12 cellular contexts compared by ENCODE assay signal in genomic region chr11:95093548-95093947, GRCh38. TPM values are rescaled to one million over a fixed set of nuclear protein-coding genes. Genes with fewer than 3 reads are reported as not detected.
DNase-seq lines count a peak whose midpoint lies in the region; ATAC-seq and TF ChIP-seq lines count a peak whose summit lies in the region.
"Had no signal": no experiment of that assay in that cellular context is flagged by ENCODE, and none has a peak within 500 bp of the region (broad histone marks: within the 10 kb centered on the region; RNA-seq: fewer than 3 reads in every experiment).

No MANE protein-coding gene starts in this region.

- no peak for DNase-seq in T-helper 2 cell treated with Interferon-gamma antibody and Interleukin-4, amounts not matched to agents 5 μg/mL and 100 μg/mL, for 36 hours (ENCODE audit: low spot score)
- DNase-seq in T-helper 2 cell (no peak), omental fat pad (ENCODE audit: low spot score) (no peak), mucosa of descending colon (no peak)
- DNase-seq in activated naive CD8-positive, alpha-beta T cell treated with anti-CD3 and anti-CD28 coated beads, Interleukin-2, amount 50 U/mL, for 24 hours = no peak
- DNase-seq in stimulated activated effector memory CD8-positive, alpha-beta T cell treated with anti-CD3 and anti-CD28 coated beads, Interleukin-12 subunit alpha, Interleukin-12 subunit beta, amount 100 ng/mL, for 72 hours (ENCODE audit: low spot score in 2 of 2) = no peak
- DNase-seq: NCI-H510A had no signal

- ATAC-seq in HG03066 (IDR thresholded peaks at IDR 0.05; ENCODE audit: low read depth, unreplicated experiment) = peak; percentile 11
- ATAC-seq in activated naive CD8-positive, alpha-beta T cell treated with anti-CD3 and anti-CD28 coated beads, Interleukin-2, amount 50 U/mL, for 24 hours = no peak
- no peak for ATAC-seq in stimulated activated effector memory CD8-positive, alpha-beta T cell treated with anti-CD3 and anti-CD28 coated beads, Interleukin-12 subunit alpha, Interleukin-12 subunit beta, amount 100 ng/mL, for 72 hours
- ATAC-seq in GM21367 (IDR thresholded peaks at IDR 0.05; ENCODE audit: unreplicated experiment) = no peak
- ATAC-seq in omental fat pad (ENCODE audit: low FRiP score) = no peak
- ATAC-seq in mucosa of descending colon = no peak

- H3K27ac Mint-ChIP-seq in T-helper 2 cell treated with Interferon-gamma antibody and Interleukin-4, amounts not matched to agents 5 μg/mL and 100 μg/mL, for 36 hours = no peak overlapping the region
- peak overlapping the region; percentile 41 for H3K27ac Mint-ChIP-seq in activated naive CD8-positive, alpha-beta T cell treated with anti-CD3 and anti-CD28 coated beads, Interleukin-2, amount 50 U/mL, for 24 hours
- H3K27ac Mint-ChIP-seq in stimulated activated effector memory CD8-positive, alpha-beta T cell treated with anti-CD3 and anti-CD28 coated beads, Interleukin-12 subunit alpha, Interleukin-12 subunit beta, amount 100 ng/mL, for 72 hours = peak overlapping the region; percentile 1
- H3K27ac Mint-ChIP-seq: endodermal cell had no signal

- peak overlapping the region; percentile 50 for H3K4me3 Mint-ChIP-seq in T-helper 2 cell treated with Interferon-gamma antibody and Interleukin-4, amounts not matched to agents 5 μg/mL and 100 μg/mL, for 36 hours
- H3K4me3 Mint-ChIP-seq in activated naive CD8-positive, alpha-beta T cell treated with anti-CD3 and anti-CD28 coated beads, Interleukin-2, amount 50 U/mL, for 24 hours = no peak overlapping the region
- H3K4me3 Mint-ChIP-seq in stimulated activated effector memory CD8-positive, alpha-beta T cell treated with anti-CD3 and anti-CD28 coated beads, Interleukin-12 subunit alpha, Interleukin-12 subunit beta, amount 100 ng/mL, for 72 hours = peak overlapping the region; percentile 20
- H3K4me3 Mint-ChIP-seq: endodermal cell had no signal

- intact Hi-C loops in mucosa of descending colon (cut with DNase I, micrococcal nuclease) = no loop called here

- no peaks in the 10 kb centered on the region for H3K9me3 ChIP-seq in mucosa of descending colon
- H3K9me3 ChIP-seq: prostate gland had no signal

- H3K36me3 ChIP-seq in mucosa of descending colon (ENCODE audit: low read depth) = no peaks in the 10 kb centered on the region
- H3K36me3 ChIP-seq: prostate gland had no signal

- peaks cover 62% of the 10 kb centered on the region for H3K4me1 Mint-ChIP-seq in T-helper 2 cell treated with Interferon-gamma antibody and Interleukin-4, amounts not matched to agents 5 μg/mL and 100 μg/mL, for 36 hours (ENCODE audit: low read depth)
- H3K4me1 Mint-ChIP-seq in activated naive CD8-positive, alpha-beta T cell treated with anti-CD3 and anti-CD28 coated beads, Interleukin-2, amount 50 U/mL, for 24 hours = peaks cover 85% of the 10 kb centered on the region
- peaks cover 85% of the 10 kb centered on the region for H3K4me1 Mint-ChIP-seq in stimulated activated effector memory CD8-positive, alpha-beta T cell treated with anti-CD3 and anti-CD28 coated beads, Interleukin-12 subunit alpha, Interleukin-12 subunit beta, amount 100 ng/mL, for 72 hours

- no peak overlapping the region for H3K4me3 ChIP-seq in mucosa of descending colon
- H3K4me3 ChIP-seq: prostate gland had no signal

- H3K36me3 Mint-ChIP-seq in T-helper 2 cell treated with Interferon-gamma antibody and Interleukin-4, amounts not matched to agents 5 μg/mL and 100 μg/mL, for 36 hours (ENCODE audit: low read depth) = peaks cover 24% of the 10 kb centered on the region
- H3K36me3 Mint-ChIP-seq in activated naive CD8-positive, alpha-beta T cell treated with anti-CD3 and anti-CD28 coated beads, Interleukin-2, amount 50 U/mL, for 24 hours (ENCODE audit: low read depth) = peaks cover 16% of the 10 kb centered on the region
- peaks cover 7% of the 10 kb centered on the region for H3K36me3 Mint-ChIP-seq in stimulated activated effector memory CD8-positive, alpha-beta T cell treated with anti-CD3 and anti-CD28 coated beads, Interleukin-12 subunit alpha, Interleukin-12 subunit beta, amount 100 ng/mL, for 72 hours

- no peak for TF ChIP-seq CTCF in omental fat pad (IDR thresholded peaks at IDR 0.05)
- no peak for TF ChIP-seq CTCF in mucosa of descending colon (IDR thresholded peaks at IDR 0.05)

- no peaks in the 10 kb centered on the region for H3K9me3 Mint-ChIP-seq in T-helper 2 cell treated with Interferon-gamma antibody and Interleukin-4, amounts not matched to agents 5 μg/mL and 100 μg/mL, for 36 hours
- no peaks in the 10 kb centered on the region for H3K9me3 Mint-ChIP-seq in activated naive CD8-positive, alpha-beta T cell treated with anti-CD3 and anti-CD28 coated beads, Interleukin-2, amount 50 U/mL, for 24 hours
- no peaks in the 10 kb centered on the region for H3K9me3 Mint-ChIP-seq in stimulated activated effector memory CD8-positive, alpha-beta T cell treated with anti-CD3 and anti-CD28 coated beads, Interleukin-12 subunit alpha, Interleukin-12 subunit beta, amount 100 ng/mL, for 72 hours
- H3K9me3 Mint-ChIP-seq: endodermal cell had no signal

- no peaks in the 10 kb centered on the region for H3K27me3 Mint-ChIP-seq in T-helper 2 cell treated with Interferon-gamma antibody and Interleukin-4, amounts not matched to agents 5 μg/mL and 100 μg/mL, for 36 hours (ENCODE audit: low read depth)
- H3K27me3 Mint-ChIP-seq in activated naive CD8-positive, alpha-beta T cell treated with anti-CD3 and anti-CD28 coated beads, Interleukin-2, amount 50 U/mL, for 24 hours = no peaks in the 10 kb centered on the region

- H3K4me1 ChIP-seq in mucosa of descending colon (ENCODE audit: low read depth) = peaks cover 35% of the 10 kb centered on the region

RNA-seq across cellular contexts. Expression of gene ENDOD1, which starts 3.9 kb away (rescaled TPM):
- total RNA-seq in omental fat pad (10 to 100 TPM; 18.2 to 59.1 (median 27.3) TPM), mucosa of descending colon (10 to 100 TPM; 48.2 to 97.5 (median 70.9) TPM)

RNA-seq across cellular contexts. Expression of gene SRSF8, which starts 26.8 kb away (rescaled TPM):
- total RNA-seq in omental fat pad = 10 to 100 TPM; 22.5 to 32.9 (median 25.6) TPM
- 10 to 100 TPM; 41.3 to 42.5 (median 41.4) TPM for total RNA-seq in mucosa of descending colon

RNA-seq across cellular contexts. Expression of gene KDM4F, which starts 44.3 kb away (rescaled TPM):
- not detected for total RNA-seq in omental fat pad
- not detected for total RNA-seq in mucosa of descending colon
- total RNA-seq: endodermal cell, lower leg skin, prostate gland had no signal
